15 cellular contexts compared by ENCODE assay signal in the genomic region with DNA sequence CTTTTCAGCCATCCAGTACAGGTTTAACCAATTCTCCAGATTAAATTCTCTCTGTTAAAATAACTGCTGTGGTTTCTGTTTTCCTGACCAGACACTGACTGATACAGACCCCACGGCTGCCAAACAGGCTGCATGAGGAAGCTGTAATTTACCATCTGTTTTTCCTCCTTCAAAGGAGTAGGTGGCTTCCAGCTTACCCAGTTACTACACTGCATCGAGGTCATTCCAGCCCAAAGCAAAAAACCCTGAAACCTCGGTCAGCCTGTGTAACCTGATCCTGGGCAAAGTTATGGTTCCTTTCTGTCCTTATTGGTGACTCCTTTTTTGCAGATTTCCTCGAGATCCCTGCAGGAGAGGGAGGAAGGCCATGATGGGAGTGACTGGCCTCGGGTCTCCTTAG. TPM values are rescaled to one million over a fixed set of nuclear protein-coding genes. Genes with fewer than 3 reads are reported as not detected.
DNase-seq lines count a peak whose midpoint lies in the region; ATAC-seq and TF ChIP-seq lines count a peak whose summit lies in the region.
"Had no signal": no experiment of that assay in that cellular context is flagged by ENCODE, and none has a peak within 500 bp of the region (broad histone marks: within the 10 kb centered on the region; RNA-seq: fewer than 3 reads in every experiment).

No MANE protein-coding gene starts in this region.

- DNase-seq in AG08395 (ENCODE audit: low spot score) (peak; percentile 53), H4 (ENCODE audit: low spot score) (peak; percentile 45), SK-N-SH (peak; percentile 35), foreskin fibroblast (peak; percentile 69 to 79), esophagus squamous epithelium (lab: John Stamatoyannopoulos, UW) (no peak), hepatocyte (ENCODE audit: low spot score) (no peak)
- DNase-seq in activated CD4-positive, alpha-beta T cell treated with anti-CD3 and anti-CD28 coated beads for 4 hours, result no peak
- DNase-seq: cerebellar nuclear complex, NCI-H146, RPMI8226, thyroid gland had no signal

- no peak for TF ChIP-seq RAD21 in SK-N-SH (IDR thresholded peaks at IDR 0.05; ENCODE audit: low read length)

- H3K36me3 ChIP-seq in SK-N-SH (replicated peaks in 1 of 2; ENCODE audit: control insufficient read depth in 1 of 2, insufficient read depth in 2 of 2, low read length in 1 of 2) (no peaks in the 10 kb centered on the region), esophagus squamous epithelium (no peaks in the 10 kb centered on the region), hepatocyte (replicated peaks; ENCODE audit: insufficient read depth, low read depth) (no peaks in the 10 kb centered on the region)
- H3K36me3 ChIP-seq: thyroid gland had no signal

- H4K20me1 ChIP-seq in SK-N-SH (ENCODE audit: insufficient read depth) (no peaks in the 10 kb centered on the region), hepatocyte (ENCODE audit: insufficient read depth, poor library complexity, severe bottlenecking) (no peaks in the 10 kb centered on the region)

- H3K27ac ChIP-seq in SK-N-SH (ENCODE audit: low read depth in 2 of 2, low read length in 1 of 2), result no peak overlapping the region; a peak in 1 of 4 replicates
- H3K27ac ChIP-seq in esophagus squamous epithelium, result peak overlapping the region in 2 of 4 donors; percentile 18 to 34
- H3K27ac ChIP-seq in hepatocyte, result no peak overlapping the region
- H3K27ac ChIP-seq: C4-2B, thyroid gland, VCaP had no signal

- H3K79me2 ChIP-seq in SK-N-SH (ENCODE audit: insufficient read depth) (no peaks in the 10 kb centered on the region), hepatocyte (no peaks in the 10 kb centered on the region)

- no peak overlapping the region for H2AFZ ChIP-seq in SK-N-SH (ENCODE audit: low read depth)
- no peak overlapping the region for H2AFZ ChIP-seq in hepatocyte

- H3K4me3 ChIP-seq in SK-N-SH (ENCODE audit: low read depth in 2 of 2, low read length in 1 of 2) (no peak overlapping the region), foreskin fibroblast (ENCODE audit: low read depth in 1 of 2, low read length in 2 of 2) (no peak overlapping the region), esophagus squamous epithelium (no peak overlapping the region), hepatocyte (no peak overlapping the region)
- H3K4me3 ChIP-seq: thyroid gland had no signal

- no peaks in the 10 kb centered on the region for H3F3A ChIP-seq in SK-N-SH (replicated peaks; ENCODE audit: insufficient read depth)

- intact Hi-C loops in esophagus squamous epithelium (cut with DNase I), result no loop called here

- TF ChIP-seq EP300 in SK-N-SH (IDR thresholded peaks at IDR 0.05; ENCODE audit: borderline replicate concordance in 1 of 2, low read depth in 1 of 2, low read length in 1 of 2), result no peak

- no peak for TF ChIP-seq POLR2A in esophagus squamous epithelium (IDR thresholded peaks at IDR 0.05)

- no peaks in the 10 kb centered on the region; the same call in 1 of the 2 replicates for H3K27me3 ChIP-seq in SK-N-SH (ENCODE audit: insufficient read depth)
- peaks cover 0 to 44% (median 0%) of the 10 kb centered on the region in 4 donors for H3K27me3 ChIP-seq in esophagus squamous epithelium
- no peaks in the 10 kb centered on the region for H3K27me3 ChIP-seq in hepatocyte
- H3K27me3 ChIP-seq: thyroid gland had no signal

- no peak overlapping the region for H3K9ac ChIP-seq in SK-N-SH

- H3K4me1 ChIP-seq in SK-N-SH (ENCODE audit: control insufficient read depth in 1 of 2, insufficient read depth in 2 of 2, low read depth in 1 of 2, low read length in 1 of 2) (peaks cover 0 to 12% of the 10 kb centered on the region in 2 experiments; a peak in 1 of 4 replicates), esophagus squamous epithelium (peaks cover 5 to 43% (median 29%) of the 10 kb centered on the region in 3 donors), hepatocyte (ENCODE audit: insufficient read depth) (no peaks in the 10 kb centered on the region)

- CTCF ChIA-PET in SK-N-SH (lab: Yijun Ruan, JAX), result interaction anchor here (1.1 to 3.4 kb wide), 2 partner anchors 14 to 381 kb away, joined by 3 to 18 read pairs; no protein-coding TSS in a partner anchor

- POLR2A ChIA-PET in SK-N-SH (lab: Yijun Ruan, JAX), result interaction anchor here (0.7 kb wide), 1 partner anchor 119 kb away, joined by 3 read pairs; no protein-coding TSS in a partner anchor

- H3K4me2 ChIP-seq in SK-N-SH (peak overlapping the region; percentile 2; the same call in 1 of the 2 replicates), hepatocyte (no peak overlapping the region)

- H3K9me3 ChIP-seq in SK-N-SH (no peaks in the 10 kb centered on the region), esophagus squamous epithelium (no peaks in the 10 kb centered on the region), hepatocyte (ENCODE audit: low read depth) (no peaks in the 10 kb centered on the region)
- H3K9me3 ChIP-seq: thyroid gland had no signal

- 24% methylated on average over 5 of the region's 5 CpGs for WGBS in SK-N-SH (ENCODE audit: low lambda C conversion rate)
- WGBS in esophagus squamous epithelium, 2 donors, result 9 to 30% methylated on average over 5 of the region's 5 CpGs
- WGBS in hepatocyte (ENCODE audit: low lambda C conversion rate, missing lambda C conversion rate), result 31% methylated on average over 5 of the region's 5 CpGs

- TF ChIP-seq CTCF in SK-N-SH (IDR thresholded peaks at IDR 0.05) (no peak), foreskin fibroblast (IDR thresholded peaks at IDR 0.05; ENCODE audit: low read depth, low read length) (no peak), esophagus squamous epithelium (IDR thresholded peaks at IDR 0.05) (no peak), hepatocyte (IDR thresholded peaks at IDR 0.05; ENCODE audit: poor library complexity) (no peak)

- no peaks in the 10 kb centered on the region for H3K9me2 ChIP-seq in SK-N-SH
- H3K9me2 ChIP-seq in hepatocyte (replicated peaks; ENCODE audit: insufficient read depth), result no peaks in the 10 kb centered on the region

- no peak for ATAC-seq in GM21576 (IDR thresholded peaks at IDR 0.05; ENCODE audit: unreplicated experiment)

TF ChIP-seq in SK-N-SH, 30 proteins besides CTCF, POLR2A, EP300 and RAD21 (continues in another document):
- TF ChIP-seq RXRA (IDR thresholded peaks at IDR 0.05; ENCODE audit: borderline replicate concordance, low read depth), result no peak
- TF ChIP-seq MEF2A (IDR thresholded peaks at IDR 0.05; ENCODE audit: borderline replicate concordance, low read depth), result no peak
- no peak for TF ChIP-seq TAF1 (IDR thresholded peaks at IDR 0.05; ENCODE audit: borderline replicate concordance, low read depth, low read length)
- TF ChIP-seq GATA2 (CRISPR knock-in tag; IDR thresholded peaks at IDR 0.05), result no peak
- TF ChIP-seq EZH2phosphoT487 (IDR thresholded peaks at IDR 0.05; ENCODE audit: borderline replicate concordance, low read depth), result no peak
- no peak for TF ChIP-seq GABPA (IDR thresholded peaks at IDR 0.05; ENCODE audit: low read depth)
- TF ChIP-seq, protein P1, sequence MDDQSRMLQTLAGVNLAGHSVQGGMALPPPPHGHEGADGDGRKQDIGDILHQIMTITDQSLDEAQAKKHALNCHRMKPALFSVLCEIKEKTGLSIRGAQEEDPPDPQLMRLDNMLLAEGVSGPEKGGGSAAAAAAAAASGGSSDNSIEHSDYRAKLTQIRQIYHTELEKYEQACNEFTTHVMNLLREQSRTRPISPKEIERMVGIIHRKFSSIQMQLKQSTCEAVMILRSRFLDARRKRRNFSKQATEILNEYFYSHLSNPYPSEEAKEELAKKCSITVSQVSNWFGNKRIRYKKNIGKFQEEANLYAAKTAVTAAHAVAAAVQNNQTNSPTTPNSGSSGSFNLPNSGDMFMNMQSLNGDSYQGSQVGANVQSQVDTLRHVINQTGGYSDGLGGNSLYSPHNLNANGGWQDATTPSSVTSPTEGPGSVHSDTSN (IDR thresholded peaks at IDR 0.05), result no peak
- no peak for TF ChIP-seq NRF1 (IDR thresholded peaks at IDR 0.05; ENCODE audit: low read depth, low read length)
- TF ChIP-seq, protein P2, sequence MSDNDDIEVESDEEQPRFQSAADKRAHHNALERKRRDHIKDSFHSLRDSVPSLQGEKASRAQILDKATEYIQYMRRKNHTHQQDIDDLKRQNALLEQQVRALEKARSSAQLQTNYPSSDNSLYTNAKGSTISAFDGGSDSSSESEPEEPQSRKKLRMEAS (IDR thresholded peaks at IDR 0.05; ENCODE audit: low read depth), result no peak
- TF ChIP-seq, protein P3, sequence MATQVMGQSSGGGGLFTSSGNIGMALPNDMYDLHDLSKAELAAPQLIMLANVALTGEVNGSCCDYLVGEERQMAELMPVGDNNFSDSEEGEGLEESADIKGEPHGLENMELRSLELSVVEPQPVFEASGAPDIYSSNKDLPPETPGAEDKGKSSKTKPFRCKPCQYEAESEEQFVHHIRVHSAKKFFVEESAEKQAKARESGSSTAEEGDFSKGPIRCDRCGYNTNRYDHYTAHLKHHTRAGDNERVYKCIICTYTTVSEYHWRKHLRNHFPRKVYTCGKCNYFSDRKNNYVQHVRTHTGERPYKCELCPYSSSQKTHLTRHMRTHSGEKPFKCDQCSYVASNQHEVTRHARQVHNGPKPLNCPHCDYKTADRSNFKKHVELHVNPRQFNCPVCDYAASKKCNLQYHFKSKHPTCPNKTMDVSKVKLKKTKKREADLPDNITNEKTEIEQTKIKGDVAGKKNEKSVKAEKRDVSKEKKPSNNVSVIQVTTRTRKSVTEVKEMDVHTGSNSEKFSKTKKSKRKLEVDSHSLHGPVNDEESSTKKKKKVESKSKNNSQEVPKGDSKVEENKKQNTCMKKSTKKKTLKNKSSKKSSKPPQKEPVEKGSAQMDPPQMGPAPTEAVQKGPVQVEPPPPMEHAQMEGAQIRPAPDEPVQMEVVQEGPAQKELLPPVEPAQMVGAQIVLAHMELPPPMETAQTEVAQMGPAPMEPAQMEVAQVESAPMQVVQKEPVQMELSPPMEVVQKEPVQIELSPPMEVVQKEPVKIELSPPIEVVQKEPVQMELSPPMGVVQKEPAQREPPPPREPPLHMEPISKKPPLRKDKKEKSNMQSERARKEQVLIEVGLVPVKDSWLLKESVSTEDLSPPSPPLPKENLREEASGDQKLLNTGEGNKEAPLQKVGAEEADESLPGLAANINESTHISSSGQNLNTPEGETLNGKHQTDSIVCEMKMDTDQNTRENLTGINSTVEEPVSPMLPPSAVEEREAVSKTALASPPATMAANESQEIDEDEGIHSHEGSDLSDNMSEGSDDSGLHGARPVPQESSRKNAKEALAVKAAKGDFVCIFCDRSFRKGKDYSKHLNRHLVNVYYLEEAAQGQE (IDR thresholded peaks at IDR 0.05; ENCODE audit: low read depth, low read length), result no peak

RNA-seq across cellular contexts. Expression of a gene that starts 27.9 kb away (rescaled TPM):
- total RNA-seq in H4 (2014; rRNA removed; shearing (Covaris generic)), result 0.27 TPM in 1 of 2 replicates, not detected in the other
- polyA plus RNA-seq in SK-N-SH (2012; rRNA removed) (1.4 and 1.7 TPM in 2 replicates), hepatocyte (33.4 and 34.4 TPM in 2 replicates)
- polyA plus RNA-seq in SK-N-SH (2012; cell fraction: cytosol; rRNA removed), result 0.76 and 1.4 TPM in 2 replicates
- 1.8 and 2.2 TPM in 2 replicates for polyA plus RNA-seq in SK-N-SH (2012; cell fraction: nucleus; rRNA removed)
- total RNA-seq in esophagus squamous epithelium (1 to 10 TPM in 2 of 4 donors, under 1 TPM in 2; 0.19 to 3.5 (median 1.4) TPM), hepatocyte (24.9 and 32.7 TPM in 2 replicates)
- total RNA-seq: activated T-helper 2 cell treated with anti-CD3 and anti-CD28 coated beads, Interferon-gamma antibody, Interleukin-2, Interleukin-4, amounts not matched to agents 10 μg/mL and 5 μg/mL and 100 μg/mL, durations not matched to agents 14 hours and 24 hours and 36 hours had no signal

Comparison
In these comparisons a context has a peak if more than half of its experiments do, and no peak if none do; other contexts are left out.
1. DNase-seq: peak in AG08395 (single experiment), H4 (single experiment), SK-N-SH (single experiment) and foreskin fibroblast (2 of 2); none in activated CD4-positive, alpha-beta T cell treated with anti-CD3 and anti-CD28 coated beads for 4 hours (0 of 2), esophagus squamous epithelium (single experiment) and hepatocyte (single experiment).